7 cellular contexts compared by ENCODE assay signal in genomic region chr9:98819231-98819630, GRCh38. TPM values are rescaled to one million over a fixed set of nuclear protein-coding genes. Genes with fewer than 3 reads are reported as not detected.
"Had no signal": no experiment of that assay in that cellular context is flagged by ENCODE, and none has a peak within 500 bp of the region (broad histone marks: within the 10 kb centered on the region; RNA-seq: fewer than 3 reads in every experiment).

No MANE protein-coding gene starts in this region.

- H3K4me1 Mint-ChIP-seq: GM23338, H9 had no signal

- H3K9me3 Mint-ChIP-seq: GM23338, H9, IgD-negative memory B cell had no signal

- H3K27me3 Mint-ChIP-seq: IgD-negative memory B cell had no signal

- H3K4me3 Mint-ChIP-seq: GM23338, H9, IgD-negative memory B cell had no signal

- H3K4me2 ChIP-seq: GM23338 had no signal

- FAIRE-seq: H1, H54, HepG2 had no signal

- H2AFZ ChIP-seq: GM23338 had no signal

- H3K27ac Mint-ChIP-seq: GM23338, H9, IgD-negative memory B cell had no signal

- DNase-seq: H9, HCEC 1CT had no signal

- ATAC-seq: GM23338, HepG2 had no signal

- H3K4me3 ChIP-seq: GM23338 had no signal

RNA-seq across cellular contexts. Expression of gene GALNT12, which starts 11.8 kb away (rescaled TPM):
- polyA plus RNA-seq: HepG2 had no signal
